Comparison of ENCODE assay signal across 1 cellular context in genomic region chr11:101797335-101797734, GRCh38.
TF ChIP-seq lines count a peak whose summit lies in the region.

No MANE protein-coding gene starts in this region.

TF ChIP-seq in IMR-90, 13 proteins besides CTCF, POLR2A, EP300 and RAD21 (continued from another document):
- TF ChIP-seq ELK1 (IDR thresholded peaks at IDR 0.05; ENCODE audit: borderline replicate concordance, low read depth, low read length) (no peak), BHLHE40 (IDR thresholded peaks at IDR 0.05; ENCODE audit: low read depth, low read length) (no peak), MXI1 (IDR thresholded peaks at IDR 0.05; ENCODE audit: borderline replicate concordance, low read depth, low read length) (no peak), NFE2L2 (IDR thresholded peaks at IDR 0.05; ENCODE audit: low read depth, low read length) (no peak), FOS (IDR thresholded peaks at IDR 0.05; ENCODE audit: low read depth, low read length) (no peak), CHD1 (IDR thresholded peaks at IDR 0.05; ENCODE audit: low read depth, low read length) (no peak), RCOR1 (IDR thresholded peaks at IDR 0.05; ENCODE audit: insufficient replicate concordance, low read length) (no peak)
- TF ChIP-seq, protein P1, sequence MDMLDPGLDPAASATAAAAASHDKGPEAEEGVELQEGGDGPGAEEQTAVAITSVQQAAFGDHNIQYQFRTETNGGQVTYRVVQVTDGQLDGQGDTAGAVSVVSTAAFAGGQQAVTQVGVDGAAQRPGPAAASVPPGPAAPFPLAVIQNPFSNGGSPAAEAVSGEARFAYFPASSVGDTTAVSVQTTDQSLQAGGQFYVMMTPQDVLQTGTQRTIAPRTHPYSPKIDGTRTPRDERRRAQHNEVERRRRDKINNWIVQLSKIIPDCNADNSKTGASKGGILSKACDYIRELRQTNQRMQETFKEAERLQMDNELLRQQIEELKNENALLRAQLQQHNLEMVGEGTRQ (IDR thresholded peaks at IDR 0.05; ENCODE audit: low read depth, low read length): no peak
